In genomic region chr6:53417141-53417540, GRCh38 we compare ENCODE assay signal across 17 cellular contexts.
DNase-seq lines count a peak whose midpoint lies in the region; ATAC-seq and TF ChIP-seq lines count a peak whose summit lies in the region.
"Had no signal": no experiment of that assay in that cellular context is flagged by ENCODE, and none has a peak within 500 bp of the region (broad histone marks: within the 10 kb centered on the region; RNA-seq: fewer than 3 reads in every experiment).

No MANE protein-coding gene starts in this region.

- no peaks in the 10 kb centered on the region for H3K4me1 Mint-ChIP-seq in HFFc6 (ENCODE audit: low read depth)
- H3K4me1 Mint-ChIP-seq in mesothelial cell of epicardium: no peaks in the 10 kb centered on the region

- peaks cover 5% of the 10 kb centered on the region for H3K27me3 ChIP-seq in GM06990 (replicated peaks; ENCODE audit: control insufficient read depth, insufficient read depth, low read length)
- no peaks in the 10 kb centered on the region for H3K27me3 ChIP-seq in brain microvascular endothelial cell (replicated peaks)

- in situ Hi-C loops in brain microvascular endothelial cell (cut with HindIII; ENCODE audit: low pct_ligation_motif_present, low sequenced_read_pairs): no loop called here

- H3K4me3 Mint-ChIP-seq in HFFc6 (no peak overlapping the region), mesothelial cell of epicardium (no peak overlapping the region)

- peak; percentile 16 for TF ChIP-seq CTCF in GM06990 (IDR thresholded peaks at IDR 0.05; ENCODE audit: insufficient read depth, low read length, poor library complexity, severe bottlenecking)
- peak; percentile 51 for TF ChIP-seq CTCF in HFFc6 (IDR thresholded peaks at IDR 0.05)
- peak; percentile 23 for TF ChIP-seq CTCF in brain microvascular endothelial cell (IDR thresholded peaks at IDR 0.05; ENCODE audit: low read depth, low read length, missing control alignments)
- peak; percentile 31 for TF ChIP-seq CTCF in mesothelial cell of epicardium (IDR thresholded peaks at IDR 0.05; ENCODE audit: unreplicated experiment)

- H3K27ac ChIP-seq in brain microvascular endothelial cell: no peak overlapping the region
- H3K27ac ChIP-seq: A549, C4-2B, HL-60 had no signal

- H3K9me3 Mint-ChIP-seq in HFFc6: no peaks in the 10 kb centered on the region
- H3K9me3 Mint-ChIP-seq in mesothelial cell of epicardium: no peaks in the 10 kb centered on the region

- H3K27ac Mint-ChIP-seq in HFFc6: no peak overlapping the region
- H3K27ac Mint-ChIP-seq in mesothelial cell of epicardium: no peak overlapping the region

- H3K27me3 Mint-ChIP-seq in HFFc6 (ENCODE audit: insufficient read depth) (peaks cover 18% of the 10 kb centered on the region), mesothelial cell of epicardium (ENCODE audit: low read depth) (peaks cover 2% of the 10 kb centered on the region)

- H3K4me3 ChIP-seq in GM06990 (replicated peaks; ENCODE audit: low read depth, low read length) (no peak overlapping the region), brain microvascular endothelial cell (ENCODE audit: low read depth, low read length) (no peak overlapping the region)
- H3K4me3 ChIP-seq: A549 had no signal

- H3K36me3 ChIP-seq in GM06990 (ENCODE audit: control insufficient read depth, insufficient read depth, low read length) (no peaks in the 10 kb centered on the region), brain microvascular endothelial cell (replicated peaks) (no peaks in the 10 kb centered on the region)

- ATAC-seq in GM18868 (IDR thresholded peaks at IDR 0.05; ENCODE audit: unreplicated experiment): no peak
- no peak for ATAC-seq in stimulated activated naive CD8-positive, alpha-beta T cell treated with anti-CD3 and anti-CD28 coated beads, Interleukin-15, Interleukin-2, amounts not matched to agents 100 U/mL and 50 U/mL, for 24 hours
- ATAC-seq: A549, SK-N-SH treated with all-trans-retinoic acid at 6 μM for 48 hours had no signal

- no peaks in the 10 kb centered on the region for H3K36me3 Mint-ChIP-seq in HFFc6 (ENCODE audit: low read depth)
- no peaks in the 10 kb centered on the region for H3K36me3 Mint-ChIP-seq in mesothelial cell of epicardium

- no peak for DNase-seq in GM06990 (ENCODE audit: extremely low read depth, insufficient read length)
- no peak for DNase-seq in HFFc6
- DNase-seq in brain microvascular endothelial cell: no peak
- no peak for DNase-seq in mesothelial cell of epicardium (ENCODE audit: low spot score in 2 of 2, unreplicated experiment in 2 of 2)
- DNase-seq in NCI-H526 treated with DMSO at 0.1 percent for 48 hours (lab: John Stamatoyannopoulos, UW): no peak
- DNase-seq in activated CD4-positive, alpha-beta T cell treated with anti-CD3 and anti-CD28 coated beads for 48 hours: no peak
- no peak for DNase-seq in stimulated activated naive CD8-positive, alpha-beta T cell treated with anti-CD3 and anti-CD28 coated beads, Interleukin-15, Interleukin-2, amounts not matched to agents 100 U/mL and 50 U/mL, for 24 hours
- DNase-seq: GF-D8, NCI-H1417 treated with DMSO at 0.1 percent for 48 hours, NCI-H1930, NCI-H774, SHP77 had no signal
